Comparison of ENCODE assay signal across 8 cellular contexts in genomic region chr20:19992996-19993908, GRCh38. TPM values are rescaled to one million over a fixed set of nuclear protein-coding genes. Genes with fewer than 3 reads are reported as not detected.
DNase-seq lines count a peak whose midpoint lies in the region; ATAC-seq lines count a peak whose summit lies in the region.

No MANE protein-coding gene starts in this region.

- H3K27ac ChIP-seq in right cardiac atrium (ENCODE audit: low read length) (peak overlapping the region; percentile 62), skin epidermis (peak overlapping the region in 20 of 21 experiments; percentile 20 to 90 (median 73))

- H3K9me3 ChIP-seq in right cardiac atrium (ENCODE audit: control insufficient read depth, low read length) = no peaks in the 10 kb centered on the region

- peak; percentile 76 to 79 for ATAC-seq in right cardiac atrium
- ATAC-seq in GM21423 (IDR thresholded peaks at IDR 0.05; ENCODE audit: unreplicated experiment) = no peak

- intact Hi-C loops in right cardiac atrium (cut with DNase I) = loop anchor here in 3 of 4 donors (10.0 kb wide), 3 partner anchors 58 to 298 kb away; no protein-coding TSS in a partner anchor

- peaks cover 18% of the 10 kb centered on the region for H3K4me1 ChIP-seq in right cardiac atrium (ENCODE audit: control insufficient read depth, insufficient read depth, low read length)

- 34% methylated on average over 14 of the region's 14 CpGs for whole genome bisulfite sequencing in right cardiac atrium

- H3K4me3 ChIP-seq in right cardiac atrium (ENCODE audit: low read length) = no peak overlapping the region
- H3K4me3 ChIP-seq in skin epidermis = no peak overlapping the region

- peak; percentile 87 for DNase-seq in H4 (ENCODE audit: low spot score)
- peak; percentile 81 for DNase-seq in amniotic stem cell (lab: John Stamatoyannopoulos, UW)
- DNase-seq in right cardiac atrium = peak in 2 of 3 donors; percentile 67 to 70
- no peak for DNase-seq in UCSD-AML1 (lab: John Stamatoyannopoulos, UW; ENCODE audit: unreplicated experiment)
- no peak for DNase-seq in activated naive CD4-positive, alpha-beta T cell treated with anti-CD3 and anti-CD28 coated beads, Interleukin-2, amount 50 U/mL, for 16 hours
- no peak for DNase-seq in effector CD8-positive, alpha-beta T cell (lab: John Stamatoyannopoulos, UW)

- H3K27me3 ChIP-seq in right cardiac atrium (ENCODE audit: control insufficient read depth, insufficient read depth) = no peaks in the 10 kb centered on the region

RNA-seq across cellular contexts. Expression of gene NAA20, which starts 23.9 kb away (rescaled TPM):
- total RNA-seq in H4 (2014; rRNA removed; shearing (Covaris generic)) = 63.2 and 83.4 TPM in 2 replicates
- 10 to 100 TPM; 49.4 to 59.5 (median 54.8) TPM for total RNA-seq in right cardiac atrium
- 82.9 TPM for polyA plus RNA-seq in right cardiac atrium

RNA-seq across cellular contexts. Expression of gene CRNKL1, which starts 59.0 kb away (rescaled TPM):
- 17.0 and 20.3 TPM in 2 replicates for total RNA-seq in H4 (2014; rRNA removed; shearing (Covaris generic))
- 10 to 100 TPM; 15.6 to 17.6 (median 16.0) TPM for total RNA-seq in right cardiac atrium
- 10.9 TPM for polyA plus RNA-seq in right cardiac atrium

RNA-seq across cellular contexts. Expression of gene CFAP61, which starts 59.1 kb away (rescaled TPM):
- 0.62 TPM in 1 of 2 replicates, not detected in the other for total RNA-seq in H4 (2014; rRNA removed; shearing (Covaris generic))
- total RNA-seq in right cardiac atrium = 1 to 10 TPM in 1 of 4 donors, under 1 TPM in 2, not detected in 1; 0.74 to 2.4 (median 0.75) TPM
- 0.11 TPM for polyA plus RNA-seq in right cardiac atrium

Comparison
In these comparisons a context has a peak if more than half of its experiments do, and no peak if none do; other contexts are left out.
1. DNase-seq: peak in H4 (single experiment), amniotic stem cell (single experiment) and right cardiac atrium (2 of 3); none in UCSD-AML1 (single experiment), activated naive CD4-positive, alpha-beta T cell treated with anti-CD3 and anti-CD28 coated beads, Interleukin-2, amount 50 U/mL, for 16 hours (single experiment) and effector CD8-positive, alpha-beta T cell (single experiment).